ENCODE assay signal across 1 cellular context in the genomic region with DNA sequence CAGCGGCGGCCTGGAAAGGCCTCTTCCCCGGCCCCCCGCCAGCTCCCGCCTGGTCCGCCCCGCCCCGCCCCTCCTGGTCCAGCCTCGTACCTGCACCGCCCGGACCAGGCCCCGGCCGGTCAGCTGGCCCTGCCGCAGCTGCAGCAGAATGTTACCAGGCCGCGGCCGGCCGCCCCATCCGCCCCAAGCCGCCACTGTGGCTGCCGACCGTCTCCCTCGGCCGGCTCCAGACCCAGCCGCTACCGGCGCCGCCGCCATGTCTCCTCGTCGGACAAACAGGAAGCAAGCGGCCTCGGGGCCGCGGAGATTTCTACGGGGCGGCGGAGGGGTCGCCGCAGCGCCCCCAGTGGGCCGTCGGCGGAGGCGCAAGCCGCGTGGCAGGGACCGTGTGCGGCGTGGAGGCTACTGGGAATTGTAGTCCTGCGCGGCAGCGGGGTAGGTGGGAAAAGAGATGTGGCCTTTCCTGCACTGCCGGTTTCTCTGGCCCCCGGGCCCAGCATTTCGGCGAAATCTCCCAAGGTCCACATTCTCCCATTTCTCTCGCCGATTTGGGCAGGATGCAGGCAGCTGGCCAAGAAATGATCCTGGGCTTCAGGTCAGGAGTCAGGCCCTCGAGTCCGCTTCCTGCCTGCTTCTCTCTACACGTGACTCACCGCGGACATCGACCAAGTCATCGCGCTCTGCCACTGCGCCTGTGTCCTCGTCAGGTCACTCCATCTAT.
TF ChIP-seq lines count a peak whose summit lies in the region.

A gene with protein sequence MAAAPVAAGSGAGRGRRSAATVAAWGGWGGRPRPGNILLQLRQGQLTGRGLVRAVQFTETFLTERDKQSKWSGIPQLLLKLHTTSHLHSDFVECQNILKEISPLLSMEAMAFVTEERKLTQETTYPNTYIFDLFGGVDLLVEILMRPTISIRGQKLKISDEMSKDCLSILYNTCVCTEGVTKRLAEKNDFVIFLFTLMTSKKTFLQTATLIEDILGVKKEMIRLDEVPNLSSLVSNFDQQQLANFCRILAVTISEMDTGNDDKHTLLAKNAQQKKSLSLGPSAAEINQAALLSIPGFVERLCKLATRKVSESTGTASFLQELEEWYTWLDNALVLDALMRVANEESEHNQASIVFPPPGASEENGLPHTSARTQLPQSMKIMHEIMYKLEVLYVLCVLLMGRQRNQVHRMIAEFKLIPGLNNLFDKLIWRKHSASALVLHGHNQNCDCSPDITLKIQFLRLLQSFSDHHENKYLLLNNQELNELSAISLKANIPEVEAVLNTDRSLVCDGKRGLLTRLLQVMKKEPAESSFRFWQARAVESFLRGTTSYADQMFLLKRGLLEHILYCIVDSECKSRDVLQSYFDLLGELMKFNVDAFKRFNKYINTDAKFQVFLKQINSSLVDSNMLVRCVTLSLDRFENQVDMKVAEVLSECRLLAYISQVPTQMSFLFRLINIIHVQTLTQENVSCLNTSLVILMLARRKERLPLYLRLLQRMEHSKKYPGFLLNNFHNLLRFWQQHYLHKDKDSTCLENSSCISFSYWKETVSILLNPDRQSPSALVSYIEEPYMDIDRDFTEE (minus strand): TSS at position 284 of the 721 bp plus-strand sequence. CDS start 26 bp downstream, at position 258.

TF ChIP-seq in K562, 482 proteins besides CTCF, POLR2A, EP300 and RAD21 (continued from another document):
- TF ChIP-seq CREB3L1 (IDR thresholded peaks at IDR 0.05; ENCODE audit: borderline replicate concordance, low read depth) = peak; percentile 99
- no peak for TF ChIP-seq TCF7L2 (IDR thresholded peaks at IDR 0.05; ENCODE audit: low read depth, low read length)
- TF ChIP-seq TEAD1 (CRISPR knock-in tag; IDR thresholded peaks at IDR 0.05) = peak in 1 of 2 experiments; percentile 17; a peak in 2 of 4 replicates
- TF ChIP-seq KDM5B (IDR thresholded peaks at IDR 0.05; ENCODE audit: insufficient replicate concordance, low read depth, low read length) = peak; percentile 72
- 0 out of 2 replicates have a peak, but pooled peaks have one; percentile 24 for TF ChIP-seq NBN (IDR thresholded peaks at IDR 0.05; ENCODE audit: low read depth)
- peak; percentile 90 for TF ChIP-seq TFAP4 (CRISPR knock-in tag; IDR thresholded peaks at IDR 0.05; ENCODE audit: borderline replicate concordance)
- TF ChIP-seq SLC30A9 (CRISPR knock-in tag; IDR thresholded peaks at IDR 0.05) = no peak
- TF ChIP-seq SUPT5H (IDR thresholded peaks at IDR 0.05) = peak; percentile 87
- TF ChIP-seq ZBTB7A (IDR thresholded peaks at IDR 0.05; ENCODE audit: borderline replicate concordance, control insufficient read depth, low read depth, low read length) = peak; percentile 93
- TF ChIP-seq SMAD1 (IDR thresholded peaks at IDR 0.05; ENCODE audit: low read depth, low read length, partially characterized antibody) = peak; percentile 57
- no peak for TF ChIP-seq EZH2 (IDR thresholded peaks at IDR 0.05; ENCODE audit: borderline replicate concordance, low read depth, low read length)
- TF ChIP-seq MAFF (IDR thresholded peaks at IDR 0.05; ENCODE audit: low read length) = 0 out of 2 replicates have a peak, but pooled peaks have one; percentile 3
- TF ChIP-seq ELF2 (CRISPR knock-in tag; IDR thresholded peaks at IDR 0.05) = peak; percentile 86
- peak; percentile 60 for TF ChIP-seq HNRNPK (IDR thresholded peaks at IDR 0.05; ENCODE audit: low read depth, low read length, poor library complexity, severe bottlenecking)
- TF ChIP-seq, protein P1, sequence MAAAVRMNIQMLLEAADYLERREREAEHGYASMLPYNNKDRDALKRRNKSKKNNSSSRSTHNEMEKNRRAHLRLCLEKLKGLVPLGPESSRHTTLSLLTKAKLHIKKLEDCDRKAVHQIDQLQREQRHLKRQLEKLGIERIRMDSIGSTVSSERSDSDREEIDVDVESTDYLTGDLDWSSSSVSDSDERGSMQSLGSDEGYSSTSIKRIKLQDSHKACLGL (CRISPR knock-in tag; IDR thresholded peaks at IDR 0.05; ENCODE audit: borderline replicate concordance, poor library complexity, severe bottlenecking) = peak; percentile 27
- TF ChIP-seq SAP30 (IDR thresholded peaks at IDR 0.05; ENCODE audit: borderline replicate concordance, insufficient read depth, low read depth, low read length, poor library complexity, severe bottlenecking) = peak; percentile 35
- 0 out of 2 replicates have a peak, but pooled peaks have one; percentile 45 for TF ChIP-seq AFF4 (CRISPR knock-in tag; IDR thresholded peaks at IDR 0.05)
- TF ChIP-seq, protein P2, sequence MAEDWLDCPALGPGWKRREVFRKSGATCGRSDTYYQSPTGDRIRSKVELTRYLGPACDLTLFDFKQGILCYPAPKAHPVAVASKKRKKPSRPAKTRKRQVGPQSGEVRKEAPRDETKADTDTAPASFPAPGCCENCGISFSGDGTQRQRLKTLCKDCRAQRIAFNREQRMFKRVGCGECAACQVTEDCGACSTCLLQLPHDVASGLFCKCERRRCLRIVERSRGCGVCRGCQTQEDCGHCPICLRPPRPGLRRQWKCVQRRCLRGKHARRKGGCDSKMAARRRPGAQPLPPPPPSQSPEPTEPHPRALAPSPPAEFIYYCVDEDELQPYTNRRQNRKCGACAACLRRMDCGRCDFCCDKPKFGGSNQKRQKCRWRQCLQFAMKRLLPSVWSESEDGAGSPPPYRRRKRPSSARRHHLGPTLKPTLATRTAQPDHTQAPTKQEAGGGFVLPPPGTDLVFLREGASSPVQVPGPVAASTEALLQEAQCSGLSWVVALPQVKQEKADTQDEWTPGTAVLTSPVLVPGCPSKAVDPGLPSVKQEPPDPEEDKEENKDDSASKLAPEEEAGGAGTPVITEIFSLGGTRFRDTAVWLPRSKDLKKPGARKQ (CRISPR knock-in tag; IDR thresholded peaks at IDR 0.05) = no peak
- 0 out of 2 replicates have a peak, but pooled peaks have one; percentile 17 for TF ChIP-seq GTF2F1 (IDR thresholded peaks at IDR 0.05; ENCODE audit: low read depth, low read length)
- TF ChIP-seq DIDO1 (tag; IDR thresholded peaks at IDR 0.05; ENCODE audit: low read depth) = peak; percentile 41; the same call in 1 of the 2 replicates
- TF ChIP-seq E2F8 (IDR thresholded peaks at IDR 0.05; ENCODE audit: low read depth, partially characterized antibody) = peak; percentile 43
- peak; percentile 72; the same call in 1 of the 2 replicates for TF ChIP-seq MEF2D (tag; conservative IDR thresholded peaks at IDR 0.05; ENCODE audit: low read depth)
- TF ChIP-seq GABPA (tag; conservative IDR thresholded peaks at IDR 0.05; ENCODE audit: low read depth) = peak; percentile 84
- TF ChIP-seq, protein P3, sequence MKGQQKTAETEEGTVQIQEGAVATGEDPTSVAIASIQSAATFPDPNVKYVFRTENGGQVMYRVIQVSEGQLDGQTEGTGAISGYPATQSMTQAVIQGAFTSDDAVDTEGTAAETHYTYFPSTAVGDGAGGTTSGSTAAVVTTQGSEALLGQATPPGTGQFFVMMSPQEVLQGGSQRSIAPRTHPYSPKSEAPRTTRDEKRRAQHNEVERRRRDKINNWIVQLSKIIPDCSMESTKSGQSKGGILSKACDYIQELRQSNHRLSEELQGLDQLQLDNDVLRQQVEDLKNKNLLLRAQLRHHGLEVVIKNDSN (CRISPR knock-in tag; IDR thresholded peaks at IDR 0.05) = peak; percentile 98
TF ChIP-seq in K562: peak in this region for 181.
